In the genomic region with DNA sequence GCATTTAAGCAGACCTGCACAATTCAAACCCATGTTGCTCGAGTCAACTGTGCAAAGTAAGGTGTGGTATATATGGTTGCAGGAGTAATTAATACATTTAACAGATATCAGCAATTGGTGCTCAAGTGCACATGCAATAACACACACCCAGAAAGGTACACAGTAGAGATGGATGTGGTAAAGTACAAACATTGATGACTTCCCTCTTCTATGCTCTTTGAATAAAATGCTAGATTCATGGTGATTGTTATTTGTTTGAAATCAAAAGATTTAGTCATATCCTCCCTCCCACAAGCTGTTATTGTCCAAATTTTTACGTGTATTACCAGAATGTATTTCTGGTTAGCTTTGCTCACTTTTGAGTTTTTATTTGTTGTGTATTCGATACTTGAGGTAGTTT, we compare ENCODE assay signal across 7 cellular contexts.
"Had no signal": no experiment of that assay in that cellular context is flagged by ENCODE, and none has a peak within 500 bp of the region (broad histone marks: within the 10 kb centered on the region; RNA-seq: fewer than 3 reads in every experiment).

No MANE protein-coding gene starts in this region.

- H3K9me3 Mint-ChIP-seq: GM23338, HFFc6 had no signal

- H3K4me1 Mint-ChIP-seq: IgD-negative memory B cell had no signal

- H3K4me3 Mint-ChIP-seq: GM23338, HFFc6, IgD-negative memory B cell had no signal

- H3K36me3 Mint-ChIP-seq: IgD-negative memory B cell had no signal

- H3K27me3 Mint-ChIP-seq: IgD-negative memory B cell had no signal

- H3K36me3 ChIP-seq: HAP-1 had no signal

- H3K27ac Mint-ChIP-seq: GM23338, HFFc6, IgD-negative memory B cell had no signal

- H3K4me3 ChIP-seq: HAP-1 had no signal

- H3K27ac ChIP-seq: HL-60 had no signal

- DNase-seq: HFFc6 had no signal

- ATAC-seq: HCT116, HepG2 had no signal

- H3K9me3 ChIP-seq: HAP-1 had no signal

- H2AFZ ChIP-seq: GM23338 had no signal

- H3K4me1 ChIP-seq: HAP-1 had no signal
